ENCODE assay signal across 14 cellular contexts in genomic region chr19:43507880-43508279, GRCh38. TPM values are rescaled to one million over a fixed set of nuclear protein-coding genes. Genes with fewer than 3 reads are reported as not detected.
"Had no signal": no experiment of that assay in that cellular context is flagged by ENCODE, and none has a peak within 500 bp of the region (broad histone marks: within the 10 kb centered on the region; RNA-seq: fewer than 3 reads in every experiment).

No MANE protein-coding gene starts in this region.

- H3K27ac ChIP-seq: breast epithelium, suprapubic skin, upper lobe of left lung had no signal

- H3K9me3 Mint-ChIP-seq: activated CD8-positive, alpha-beta T cell treated with anti-CD3 and anti-CD28 coated beads for 36 hours; activated naive CD8-positive, alpha-beta T cell treated with anti-CD3 and anti-CD28 coated beads, Interleukin-2, amount 10 ng/mL, durations not matched to agents 7 days and 5 days; activated T-cell treated with anti-CD3 and anti-CD28 coated beads, Interleukin-2, amount 50 U/mL, for 72 hours; effector memory CD8-positive, alpha-beta T cell; immature natural killer cell; stimulated activated naive CD8-positive, alpha-beta T cell treated with anti-CD3 and anti-CD28 coated beads, Interleukin-15, Interleukin-2, amounts not matched to agents 100 ng/mL and 50 ng/mL, for 24 hours had no signal

- H3K4me3 Mint-ChIP-seq: activated CD4-positive, alpha-beta T cell treated with anti-CD3 and anti-CD28 coated beads for 36 hours; activated CD8-positive, alpha-beta T cell treated with anti-CD3 and anti-CD28 coated beads for 36 hours; activated naive CD8-positive, alpha-beta T cell treated with anti-CD3 and anti-CD28 coated beads, Interleukin-2, amount 10 ng/mL, durations not matched to agents 7 days and 5 days; activated T-cell treated with anti-CD3 and anti-CD28 coated beads, Interleukin-2, amount 50 U/mL, for 72 hours; effector memory CD8-positive, alpha-beta T cell; immature natural killer cell; stimulated activated naive CD8-positive, alpha-beta T cell treated with anti-CD3 and anti-CD28 coated beads, Interleukin-15, Interleukin-2, amounts not matched to agents 100 ng/mL and 50 ng/mL, for 24 hours had no signal

- H3K27me3 ChIP-seq: breast epithelium, suprapubic skin, upper lobe of left lung had no signal

- H3K4me3 ChIP-seq: breast epithelium, smooth muscle cell, suprapubic skin, upper lobe of left lung had no signal

- H3K4me2 ChIP-seq: smooth muscle cell had no signal

- H3K27ac Mint-ChIP-seq: activated CD4-positive, alpha-beta T cell treated with anti-CD3 and anti-CD28 coated beads for 36 hours; activated CD8-positive, alpha-beta T cell treated with anti-CD3 and anti-CD28 coated beads for 36 hours; activated naive CD8-positive, alpha-beta T cell treated with anti-CD3 and anti-CD28 coated beads, Interleukin-2, amount 10 ng/mL, durations not matched to agents 7 days and 5 days; stimulated activated naive CD8-positive, alpha-beta T cell treated with anti-CD3 and anti-CD28 coated beads, Interleukin-15, Interleukin-2, amounts not matched to agents 100 ng/mL and 50 ng/mL, for 24 hours had no signal

- H3K9me3 ChIP-seq: breast epithelium, suprapubic skin, upper lobe of left lung had no signal

- H3K27me3 Mint-ChIP-seq: activated CD4-positive, alpha-beta T cell treated with anti-CD3 and anti-CD28 coated beads for 36 hours; activated CD8-positive, alpha-beta T cell treated with anti-CD3 and anti-CD28 coated beads for 36 hours; activated naive CD8-positive, alpha-beta T cell treated with anti-CD3 and anti-CD28 coated beads, Interleukin-2, amount 10 ng/mL, durations not matched to agents 7 days and 5 days; effector memory CD8-positive, alpha-beta T cell; stimulated activated naive CD8-positive, alpha-beta T cell treated with anti-CD3 and anti-CD28 coated beads, Interleukin-15, Interleukin-2, amounts not matched to agents 100 ng/mL and 50 ng/mL, for 24 hours had no signal

- H3K36me3 ChIP-seq: breast epithelium had no signal

- DNase-seq: activated CD4-positive, alpha-beta T cell treated with anti-CD3 and anti-CD28 coated beads for 36 hours; activated CD8-positive, alpha-beta T cell treated with anti-CD3 and anti-CD28 coated beads for 36 hours; activated naive CD8-positive, alpha-beta T cell treated with anti-CD3 and anti-CD28 coated beads, Interleukin-2, amount 10 ng/mL, durations not matched to agents 7 days and 5 days; activated T-cell treated with anti-CD3 and anti-CD28 coated beads, Interleukin-2, amount 50 U/mL, for 72 hours; dermis blood vessel endothelial cell; effector memory CD8-positive, alpha-beta T cell; foreskin melanocyte; head of caudate nucleus; immature natural killer cell; upper lobe of left lung had no signal

RNA-seq across cellular contexts. Expression of gene ZNF575, which starts 25.1 kb away (rescaled TPM):
- total RNA-seq: dermis blood vessel endothelial cell had no signal
